Comparison of ENCODE assay signal across 22 cellular contexts in genomic region chr7:1426474-1426873, GRCh38. TPM values are rescaled to one million over a fixed set of nuclear protein-coding genes. Genes with fewer than 3 reads are reported as not detected.
A peak's percentile ranks its signal among the peaks of the same experiment; 100 is the strongest.
DNase-seq lines count a peak whose midpoint lies in the region; FAIRE-seq and TF ChIP-seq lines count a peak whose summit lies in the region.
"Had no signal": no experiment of that assay in that cellular context is flagged by ENCODE, and none has a peak within 500 bp of the region (broad histone marks: within the 10 kb centered on the region; RNA-seq: fewer than 3 reads in every experiment).

No MANE protein-coding gene starts in this region.

- WGBS in neuronal stem cell (ENCODE audit: extremely low coverage in 2 of 2, insufficient read length in 2 of 2, insufficient replicate concordance in 1 of 2), 2 donors = no CpG with 5 or more reads among the region's 15 CpGs

- no peak overlapping the region for H3K4me3 Mint-ChIP-seq in astrocyte (ENCODE audit: unreplicated experiment)
- H3K4me3 Mint-ChIP-seq: CD14-positive monocyte; CD4-positive, alpha-beta memory T cell; CD4-positive, CD25-positive, alpha-beta regulatory T cell had no signal

- H3K14ac ChIP-seq in neuronal stem cell (ENCODE audit: low read length) = no peak overlapping the region

- H3K36me3 ChIP-seq in astrocyte (ENCODE audit: insufficient read depth, low read length) (no peaks in the 10 kb centered on the region), neuronal stem cell (replicated peaks in 1 of 2; ENCODE audit: control insufficient read depth in 2 of 2, insufficient read depth in 2 of 2, low read length in 2 of 2) (no peaks in the 10 kb centered on the region)
- H3K36me3 ChIP-seq: BE2C, BLaER1 had no signal

- H3K4me1 Mint-ChIP-seq in astrocyte (ENCODE audit: low read depth, unreplicated experiment) = no peaks in the 10 kb centered on the region
- H3K4me1 Mint-ChIP-seq: CD14-positive monocyte; CD4-positive, alpha-beta memory T cell; CD4-positive, CD25-positive, alpha-beta regulatory T cell; CD8-positive, alpha-beta memory T cell had no signal

- no peak overlapping the region for H3K9ac ChIP-seq in astrocyte (ENCODE audit: low read length)
- no peak overlapping the region for H3K9ac ChIP-seq in neuronal stem cell (ENCODE audit: low read depth, low read length, poor library complexity)
- H3K9ac ChIP-seq: BLaER1 had no signal

- H3K27me3 ChIP-seq in astrocyte (ENCODE audit: insufficient read depth, low read length) (peaks cover 6% of the 10 kb centered on the region), neuronal stem cell (ENCODE audit: control insufficient read depth in 3 of 3, insufficient read depth in 3 of 3, low read depth in 1 of 3, low read length in 3 of 3) (peaks cover 0 to 46% (median 0%) of the 10 kb centered on the region in 3 experiments)

- H4K8ac ChIP-seq in neuronal stem cell (ENCODE audit: low read depth, low read length) = no peak overlapping the region

- H3K36me3 Mint-ChIP-seq in astrocyte (ENCODE audit: low read depth, unreplicated experiment) = no peaks in the 10 kb centered on the region
- H3K36me3 Mint-ChIP-seq: CD14-positive monocyte; CD4-positive, alpha-beta memory T cell; CD4-positive, CD25-positive, alpha-beta regulatory T cell; CD8-positive, alpha-beta memory T cell had no signal

- H3K79me2 ChIP-seq in astrocyte (ENCODE audit: insufficient read depth, low read length) = no peaks in the 10 kb centered on the region

- H3K4me2 ChIP-seq in astrocyte (ENCODE audit: low read length) (no peak overlapping the region), neuronal stem cell (ENCODE audit: insufficient read depth, low read length, poor library complexity, severe bottlenecking) (no peak overlapping the region)
- H3K4me2 ChIP-seq: BLaER1 had no signal

- no peaks in the 10 kb centered on the region for H3K9me3 ChIP-seq in astrocyte (ENCODE audit: insufficient read depth, low read depth, low read length)
- no peaks in the 10 kb centered on the region for H3K9me3 ChIP-seq in neuronal stem cell (replicated peaks in 1 of 2; ENCODE audit: control insufficient read depth in 2 of 2, insufficient read depth in 1 of 2, low read depth in 1 of 2, low read length in 2 of 2)
- H3K9me3 ChIP-seq: BE2C, BLaER1 had no signal

- H2BK12ac ChIP-seq in neuronal stem cell (ENCODE audit: low read length) = no peak overlapping the region

- H3K4me1 ChIP-seq in astrocyte (ENCODE audit: insufficient read depth, low read length) (peaks cover 6% of the 10 kb centered on the region), neuronal stem cell (ENCODE audit: control insufficient read depth in 2 of 2, insufficient read depth in 1 of 2, low read depth in 1 of 2, low read length in 2 of 2) (peaks cover 0 to 5% of the 10 kb centered on the region in 2 donors)

- H2AFZ ChIP-seq in astrocyte (ENCODE audit: low read depth, low read length) (no peak overlapping the region), neuronal stem cell (ENCODE audit: low read length) (no peak overlapping the region)

- no peaks in the 10 kb centered on the region for H3K79me1 ChIP-seq in neuronal stem cell (ENCODE audit: low read depth, low read length)

- H3K18ac ChIP-seq in neuronal stem cell (ENCODE audit: low read length) = peak overlapping the region; percentile 8

- FAIRE-seq in astrocyte (lab: Jason Lieb, UNC) = no peak
- FAIRE-seq: A204.1, D721Med, G401.6, GM12891, GM19239 had no signal

- H3K23ac ChIP-seq in neuronal stem cell (ENCODE audit: low read depth, low read length, poor library complexity) = no peak overlapping the region

- no peak for TF ChIP-seq CTCF in astrocyte (IDR thresholded peaks at IDR 0.05; ENCODE audit: insufficient read depth, low read depth, low read length)

- H3K4me3 ChIP-seq in astrocyte (ENCODE audit: insufficient read depth, low read depth, low read length) (no peak overlapping the region), neuronal stem cell (ENCODE audit: low read length in 2 of 2) (no peak overlapping the region)
- H3K4me3 ChIP-seq: BLaER1 had no signal

- peak overlapping the region; percentile 47 for H2AK5ac ChIP-seq in neuronal stem cell (ENCODE audit: low read depth, low read length)

- H4K20me1 ChIP-seq in astrocyte (ENCODE audit: insufficient read depth, low read length) = peaks cover 8% of the 10 kb centered on the region
- H4K20me1 ChIP-seq: BLaER1 had no signal

- peaks cover 26% of the 10 kb centered on the region for H3K27me3 Mint-ChIP-seq in astrocyte (ENCODE audit: low read depth, unreplicated experiment)

- H3K27ac ChIP-seq in astrocyte (ENCODE audit: low read depth, low read length) (no peak overlapping the region), neuronal stem cell (replicated peaks; ENCODE audit: low read length) (no peak overlapping the region)
- H3K27ac ChIP-seq: BLaER1 had no signal

- peaks cover 3% of the 10 kb centered on the region for H3K9me3 Mint-ChIP-seq in astrocyte (ENCODE audit: unreplicated experiment)
- H3K9me3 Mint-ChIP-seq: CD4-positive, alpha-beta memory T cell; CD8-positive, alpha-beta memory T cell had no signal

- H3K4ac ChIP-seq in neuronal stem cell (ENCODE audit: low read length) = no peak overlapping the region

- H3K27ac Mint-ChIP-seq in astrocyte (ENCODE audit: unreplicated experiment) = peak overlapping the region; percentile 77
- H3K27ac Mint-ChIP-seq: CD14-positive monocyte; CD4-positive, alpha-beta memory T cell; CD4-positive, CD25-positive, alpha-beta regulatory T cell; CD8-positive, alpha-beta memory T cell had no signal

- H4K91ac ChIP-seq in neuronal stem cell (ENCODE audit: low read depth, low read length, poor library complexity) = no peak overlapping the region

- no peak overlapping the region for H2BK5ac ChIP-seq in neuronal stem cell (ENCODE audit: low read length)

- H2BK120ac ChIP-seq in neuronal stem cell (ENCODE audit: low read depth, low read length) = no peak overlapping the region

- peak overlapping the region; percentile 94 for H2BK15ac ChIP-seq in neuronal stem cell (ENCODE audit: low read length)

- DNase-seq in astrocyte (ENCODE audit: low read depth) (no peak), neuronal stem cell (ENCODE audit: low spot score) (no peak), occipital lobe (lab: John Stamatoyannopoulos, UW) (no peak), cerebellar cortex (ENCODE audit: low spot score) (no peak)
- DNase-seq in activated CD4-positive, alpha-beta T cell treated with anti-CD3 and anti-CD28 coated beads for 48 hours = no peak
- DNase-seq: 8988T; ACHN; BE2C; C1 segment of cervical spinal cord; CD4-positive, alpha-beta memory T cell; CD4-positive, CD25-positive, alpha-beta regulatory T cell; CD8-positive, alpha-beta memory T cell; COR-L47; DMS79 treated with DMSO at 0.1 percent for 48 hours; GF-D8 had no signal

RNA-seq across cellular contexts. Expression of gene MICALL2, which starts 32.8 kb away (rescaled TPM):
- total RNA-seq in astrocyte = 41.5 and 43.4 TPM in 2 replicates
- polyA plus RNA-seq in neuronal stem cell (2013, experiment 1 of 2) = 9.4 TPM
- 10.1 TPM for polyA plus RNA-seq in neuronal stem cell (2013, experiment 2 of 2)
- total RNA-seq in occipital lobe = 4.2 TPM
